1 cellular context compared by ENCODE assay signal in the genomic region with DNA sequence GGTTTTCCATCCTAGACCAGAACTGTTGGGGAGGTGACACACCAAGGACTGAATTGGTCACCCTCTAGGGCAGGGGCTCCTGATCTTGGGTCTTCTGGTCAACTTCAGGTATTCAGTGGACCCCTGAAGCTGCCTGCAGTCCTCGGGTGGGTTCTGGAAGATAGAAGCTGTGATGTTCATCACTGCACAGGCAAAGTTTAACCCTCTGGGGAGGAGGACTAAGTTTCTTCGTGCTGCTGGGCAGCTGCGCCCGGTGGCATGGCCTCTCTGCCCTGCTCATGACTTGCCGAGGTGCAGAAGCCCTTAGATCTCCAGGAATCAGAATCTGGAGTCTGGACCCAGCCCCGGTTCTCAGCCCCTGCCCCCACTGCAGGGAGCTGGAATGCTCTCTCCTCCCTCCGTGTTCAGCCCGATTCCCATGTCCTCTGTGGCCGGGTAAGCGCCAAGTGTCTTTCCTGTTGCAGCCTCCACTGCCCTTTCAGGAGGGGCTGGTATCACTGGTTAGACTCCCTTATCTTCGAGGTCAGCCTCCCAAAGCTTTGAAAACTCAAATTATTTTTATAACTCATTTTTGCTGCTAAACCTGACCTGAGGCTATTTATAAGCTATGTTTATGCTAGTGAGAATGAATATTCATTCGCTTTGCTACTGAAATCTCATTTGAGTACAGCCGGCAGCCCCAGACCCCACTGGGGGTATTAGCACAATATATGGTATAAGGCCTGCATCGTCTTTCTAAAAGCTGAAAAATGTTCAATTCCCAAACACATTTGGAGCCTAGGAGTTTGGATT.
TF ChIP-seq lines count a peak whose summit lies in the region.

No MANE protein-coding gene starts in this region.

TF ChIP-seq in H1, 55 proteins besides CTCF, POLR2A, EP300 and RAD21:
- TF ChIP-seq SRF (IDR thresholded peaks at IDR 0.05; ENCODE audit: low read depth, low read length) (no peak), POLR2AphosphoS5 (IDR thresholded peaks at IDR 0.05; ENCODE audit: low read depth, low read length) (no peak), GTF2F1 (IDR thresholded peaks at IDR 0.05; ENCODE audit: borderline replicate concordance, low read depth, low read length) (no peak), TAF1 (IDR thresholded peaks at IDR 0.05; ENCODE audit: low read depth, low read length) (no peak), TEAD4 (IDR thresholded peaks at IDR 0.05; ENCODE audit: low read depth, low read length) (no peak), YY1 (IDR thresholded peaks at IDR 0.05; ENCODE audit: low read depth, low read length) (no peak), ASH2L (IDR thresholded peaks at IDR 0.05; ENCODE audit: low read length) (no peak), RFX5 (IDR thresholded peaks at IDR 0.05; ENCODE audit: borderline replicate concordance, low read depth, low read length) (no peak), RBBP5 (IDR thresholded peaks at IDR 0.05; ENCODE audit: borderline replicate concordance, low read depth, low read length) (no peak), RXRA (IDR thresholded peaks at IDR 0.05; ENCODE audit: insufficient read depth, low read depth, low read length) (no peak), CBX8 (IDR thresholded peaks at IDR 0.05; ENCODE audit: borderline replicate concordance, low read depth, low read length) (no peak)
- TF ChIP-seq, protein P1, sequence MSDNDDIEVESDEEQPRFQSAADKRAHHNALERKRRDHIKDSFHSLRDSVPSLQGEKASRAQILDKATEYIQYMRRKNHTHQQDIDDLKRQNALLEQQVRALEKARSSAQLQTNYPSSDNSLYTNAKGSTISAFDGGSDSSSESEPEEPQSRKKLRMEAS (IDR thresholded peaks at IDR 0.05), result no peak
- TF ChIP-seq, protein P2, sequence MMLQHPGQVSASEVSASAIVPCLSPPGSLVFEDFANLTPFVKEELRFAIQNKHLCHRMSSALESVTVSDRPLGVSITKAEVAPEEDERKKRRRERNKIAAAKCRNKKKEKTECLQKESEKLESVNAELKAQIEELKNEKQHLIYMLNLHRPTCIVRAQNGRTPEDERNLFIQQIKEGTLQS (IDR thresholded peaks at IDR 0.05; ENCODE audit: insufficient read depth, low read depth, low read length), result no peak
